Comparison of ENCODE assay signal across 19 cellular contexts in the genomic region with DNA sequence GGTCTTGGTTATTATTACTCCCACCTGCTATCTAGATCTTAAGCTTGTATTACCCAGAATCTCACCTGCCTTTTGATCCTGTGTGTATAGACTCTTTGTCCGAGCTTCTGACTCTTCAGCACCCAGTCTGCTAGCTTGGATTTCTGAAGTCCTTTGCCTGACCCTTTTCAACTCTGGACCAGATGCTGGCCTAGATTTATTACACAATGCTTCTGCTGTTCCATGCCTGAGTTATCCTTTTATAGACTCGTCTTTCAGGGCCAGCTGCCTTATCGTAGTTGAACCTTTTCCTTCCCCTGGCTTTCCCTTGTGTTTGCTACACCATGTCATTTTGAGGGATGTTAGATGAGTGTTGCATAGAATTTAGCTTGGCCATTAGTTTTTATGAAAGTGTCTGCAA. TPM values are rescaled to one million over a fixed set of nuclear protein-coding genes. Genes with fewer than 3 reads are reported as not detected.
DNase-seq lines count a peak whose midpoint lies in the region; ATAC-seq and TF ChIP-seq lines count a peak whose summit lies in the region.
"Had no signal": no experiment of that assay in that cellular context is flagged by ENCODE, and none has a peak within 500 bp of the region (broad histone marks: within the 10 kb centered on the region; RNA-seq: fewer than 3 reads in every experiment).

No MANE protein-coding gene starts in this region.

- H3K4me3 Mint-ChIP-seq in endothelial cell (ENCODE audit: unreplicated experiment) (peak overlapping the region; percentile 4), osteocyte (ENCODE audit: unreplicated experiment) (no peak overlapping the region)
- H3K4me3 Mint-ChIP-seq: CD8-positive, alpha-beta T cell had no signal

- intact Hi-C loops in Right ventricle myocardium superior (cut with DNase I): no loop called here

- H3K9me3 Mint-ChIP-seq in endothelial cell (ENCODE audit: unreplicated experiment): peaks cover 7% of the 10 kb centered on the region
- no peaks in the 10 kb centered on the region for H3K9me3 Mint-ChIP-seq in osteocyte (ENCODE audit: unreplicated experiment)

- no peaks in the 10 kb centered on the region for H3K4me1 ChIP-seq in right atrium auricular region
- H3K4me1 ChIP-seq: BLaER1 had no signal

- H3K4me1 Mint-ChIP-seq in endothelial cell (ENCODE audit: unreplicated experiment): no peaks in the 10 kb centered on the region
- H3K4me1 Mint-ChIP-seq in osteocyte (ENCODE audit: unreplicated experiment): no peaks in the 10 kb centered on the region

- H3K36me3 Mint-ChIP-seq in endothelial cell (ENCODE audit: low read depth, unreplicated experiment) (peaks cover 34% of the 10 kb centered on the region), osteocyte (ENCODE audit: unreplicated experiment) (peaks cover 36% of the 10 kb centered on the region)

- no peak for TF ChIP-seq CTCF in right atrium auricular region (IDR thresholded peaks at IDR 0.05)
- no peak for TF ChIP-seq CTCF in endothelial cell (IDR thresholded peaks at IDR 0.05; ENCODE audit: unreplicated experiment)
- TF ChIP-seq CTCF in osteocyte (IDR thresholded peaks at IDR 0.05): no peak

- no peak overlapping the region for H3K27ac Mint-ChIP-seq in endothelial cell (ENCODE audit: unreplicated experiment)
- no peak overlapping the region for H3K27ac Mint-ChIP-seq in osteocyte (ENCODE audit: unreplicated experiment)
- H3K27ac Mint-ChIP-seq: CD8-positive, alpha-beta T cell had no signal

- H3K27me3 Mint-ChIP-seq in endothelial cell (ENCODE audit: unreplicated experiment) (peaks cover under 1% of the 10 kb centered on the region), osteocyte (ENCODE audit: unreplicated experiment) (no peaks in the 10 kb centered on the region)

- peaks cover 49% of the 10 kb centered on the region for H3K36me3 ChIP-seq in right atrium auricular region

- H3K4me3 ChIP-seq in right atrium auricular region: no peak overlapping the region
- H3K4me3 ChIP-seq: A549, BLaER1 had no signal

- ATAC-seq in Right ventricle myocardium superior (ENCODE audit: poor library complexity): peak; percentile 66
- ATAC-seq: A549; CD8-positive, alpha-beta T cell; HepG2; SK-N-SH treated with all-trans-retinoic acid at 6 μM for 48 hours had no signal

- no peak for DNase-seq in Right ventricle myocardium superior
- DNase-seq in right atrium auricular region (ENCODE audit: low spot score): no peak
- DNase-seq in NCI-H524 (lab: John Stamatoyannopoulos, UW): peak; percentile 38 to 84
- DNase-seq in endothelial cell (ENCODE audit: low spot score): no peak
- DNase-seq in retina: peak; percentile 30
- no peak for DNase-seq in NCI-H446 treated with DMSO at 0.1 percent for 48 hours (lab: John Stamatoyannopoulos, UW)
- DNase-seq in NCI-H526 treated with DMSO at 0.1 percent for 48 hours (lab: John Stamatoyannopoulos, UW): no peak
- DNase-seq in osteocyte (ENCODE audit: extremely low spot score, unreplicated experiment): no peak
- DNase-seq: CD8-positive, alpha-beta T cell; DMS79 treated with DMSO at 0.1 percent for 48 hours; KG1; MV-4-11; NCI-H187; NCI-H774; SIG-M5 had no signal

- no peak overlapping the region for H3K27ac ChIP-seq in right atrium auricular region
- H3K27ac ChIP-seq: A549, BLaER1 had no signal

- no peaks in the 10 kb centered on the region for H3K9me3 ChIP-seq in right atrium auricular region
- H3K9me3 ChIP-seq: A549 had no signal

- H3K27me3 ChIP-seq in right atrium auricular region: no peaks in the 10 kb centered on the region
- H3K27me3 ChIP-seq: BLaER1 had no signal

RNA-seq across cellular contexts. Expression of gene RHOT1, which starts 32.6 kb away (rescaled TPM):
- total RNA-seq in Right ventricle myocardium superior: 61.0 TPM
- 10 to 100 TPM; 39.6 to 51.0 TPM for total RNA-seq in right atrium auricular region
- total RNA-seq in endothelial cell (ENCODE audit: unreplicated experiment): 21.4 TPM
- total RNA-seq in osteocyte: 32.2 and 33.2 TPM in 2 replicates

Comparison
In these comparisons a context has a peak if more than half of its experiments do, and no peak if none do; other contexts are left out.
1. DNase-seq: peak in NCI-H524 (2 of 2) and retina (single experiment); none in Right ventricle myocardium superior (single experiment), right atrium auricular region (single experiment), endothelial cell (single experiment), NCI-H446 treated with DMSO at 0.1 percent for 48 hours (single experiment), NCI-H526 treated with DMSO at 0.1 percent for 48 hours (single experiment) and osteocyte (single experiment).